10 cellular contexts compared by ENCODE assay signal in genomic region chr21:29155118-29155932, GRCh38. TPM values are rescaled to one million over a fixed set of nuclear protein-coding genes. Genes with fewer than 3 reads are reported as not detected.
DNase-seq lines count a peak whose midpoint lies in the region; ATAC-seq and TF ChIP-seq lines count a peak whose summit lies in the region.
"Had no signal": no experiment of that assay in that cellular context is flagged by ENCODE, and none has a peak within 500 bp of the region (broad histone marks: within the 10 kb centered on the region; RNA-seq: fewer than 3 reads in every experiment).

No MANE protein-coding gene starts in this region.

- no peaks in the 10 kb centered on the region for H3K9me3 ChIP-seq in ascending aorta
- H3K9me3 ChIP-seq in left ventricle myocardium inferior (replicated peaks), result no peaks in the 10 kb centered on the region

- H3K36me3 ChIP-seq in ascending aorta (peaks cover 0 to 5% of the 10 kb centered on the region in 2 donors), left ventricle myocardium inferior (no peaks in the 10 kb centered on the region)

- intact Hi-C loops in ascending aorta (cut with DNase I) (no loop called here), left ventricle myocardium inferior (cut with micrococcal nuclease) (no loop called here), posterior vena cava (cut with DNase I) (loop anchor here in 1 of 2 donors (5.0 kb wide), 1 partner anchor 63 kb away; no protein-coding TSS in a partner anchor)

- H3K27me3 ChIP-seq in ascending aorta, result no peaks in the 10 kb centered on the region
- no peaks in the 10 kb centered on the region for H3K27me3 ChIP-seq in left ventricle myocardium inferior (ENCODE audit: low read depth)

- TF ChIP-seq CTCF in ascending aorta (IDR thresholded peaks at IDR 0.05) (no peak), left ventricle myocardium inferior (IDR thresholded peaks at IDR 0.05; ENCODE audit: borderline replicate concordance) (peak; percentile 13)

- H3K4me1 ChIP-seq in ascending aorta, result no peaks in the 10 kb centered on the region
- H3K4me1 ChIP-seq in left ventricle myocardium inferior, result peaks cover 22% of the 10 kb centered on the region

- H3K27ac ChIP-seq in ascending aorta (peak overlapping the region; percentile 83 to 86), left ventricle myocardium inferior (replicated peaks) (peak overlapping the region; percentile 67)

- ATAC-seq in HG03432 (IDR thresholded peaks at IDR 0.05; ENCODE audit: unreplicated experiment), result no peak

- peak; percentile 73 for DNase-seq in CD1c-positive myeloid dendritic cell (ENCODE audit: extremely low spot score)
- DNase-seq in ascending aorta (ENCODE audit: low spot score in 2 of 2), result peak in 1 of 2 donors; percentile 80
- peak; percentile 69 for DNase-seq in left ventricle myocardium inferior
- DNase-seq in posterior vena cava (ENCODE audit: low spot score), result peak; percentile 94
- no peak for DNase-seq in NCI-H1417 treated with DMSO at 0.1 percent for 48 hours (lab: John Stamatoyannopoulos, UW)
- DNase-seq in GOT3 (lab: John Stamatoyannopoulos, UW), result no peak
- DNase-seq in ACHN, result no peak
- DNase-seq: DND-41, glutamatergic neuron had no signal

- H3K4me3 ChIP-seq in ascending aorta, result peak overlapping the region; percentile 42 to 70
- peak overlapping the region; percentile 58 for H3K4me3 ChIP-seq in left ventricle myocardium inferior

- in situ Hi-C loops in ACHN (cut with HindIII; ENCODE audit: low pct_ligation_motif_present, low pct_unique_long_range_greater_than_20kb, low sequenced_read_pairs), result no loop called here

RNA-seq across cellular contexts. Expression of gene MAP3K7CL, which starts 24.9 kb away (rescaled TPM):
- 6.9 TPM for total RNA-seq in ascending aorta
- total RNA-seq in left ventricle myocardium inferior, result 2.1 TPM
- total RNA-seq in posterior vena cava, result 10 to 100 TPM; 17.1 to 58.0 TPM

Comparison
In these comparisons a context has a peak if more than half of its experiments do, and no peak if none do; other contexts are left out.
1. DNase-seq: peak in CD1c-positive myeloid dendritic cell (single experiment), left ventricle myocardium inferior (single experiment) and posterior vena cava (single experiment); none in NCI-H1417 treated with DMSO at 0.1 percent for 48 hours (single experiment), GOT3 (single experiment) and ACHN (single experiment).